8 cellular contexts compared by ENCODE assay signal in genomic region chr17:40803617-40804082, GRCh38. TPM values are rescaled to one million over a fixed set of nuclear protein-coding genes. Genes with fewer than 3 reads are reported as not detected.
DNase-seq lines count a peak whose midpoint lies in the region; ATAC-seq, FAIRE-seq and TF ChIP-seq lines count a peak whose summit lies in the region.

No MANE protein-coding gene starts in this region.

- H3K4me3 Mint-ChIP-seq in CD4-positive, alpha-beta memory T cell: no peak overlapping the region

- CTCF ChIA-PET in CD4-positive, alpha-beta memory T cell (lab: Charles Lee; ENCODE audit: partially characterized antibody): interaction anchor here (0.6 to 2.7 kb wide), 9 partner anchors 12 to 862 kb away, joined by 3 to 25 read pairs (median 4); partner anchors contain the start of gene KRT10
- CTCF ChIA-PET in HepG2 (lab: Yijun Ruan, JAX; ENCODE audit: low intra/inter-chr PET ratio, low total read pairs): interaction anchor here (1.1 to 2.5 kb wide), 7 partner anchors 105 to 863 kb away, joined by 3 to 37 read pairs (median 10); no protein-coding TSS in a partner anchor

- no peak overlapping the region for H3K27ac Mint-ChIP-seq in CD4-positive, alpha-beta memory T cell

- peaks cover 4% of the 10 kb centered on the region for H3K4me1 ChIP-seq in CD4-positive, alpha-beta memory T cell (ENCODE audit: insufficient read depth, low read length)
- peaks cover 6% of the 10 kb centered on the region for H3K4me1 ChIP-seq in HepG2 (ENCODE audit: insufficient read depth, low read length)

- peaks cover 11% of the 10 kb centered on the region for H3K27me3 ChIP-seq in CD4-positive, alpha-beta memory T cell (ENCODE audit: insufficient read depth, low read length)
- H3K27me3 ChIP-seq in HepG2 (ENCODE audit: control insufficient read depth in 1 of 2, insufficient read depth in 2 of 2, low read length in 2 of 2): peaks cover 0 to 11% of the 10 kb centered on the region in 2 experiments; a peak in 3 of 5 replicates

- DNase-seq in CD4-positive, alpha-beta memory T cell: peak; percentile 59 to 75 (median 62)
- DNase-seq in NCI-H524 treated with DMSO at 0.1 percent for 48 hours (lab: John Stamatoyannopoulos, UW) (peak; percentile 16), cerebellum (ENCODE audit: low spot score) (peak; percentile 72), HepG2 (ENCODE audit: low spot score) (peak; percentile 77)
- DNase-seq in activated CD4-positive, alpha-beta T cell treated with anti-CD3 and anti-CD28 coated beads for 4 hours: peak; percentile 70 to 76
- DNase-seq in stimulated activated CD4-positive, alpha-beta T cell treated with anti-CD3 and anti-CD28 coated beads, TNF-alpha, amount 100 ng/mL, for 24 hours (ENCODE audit: low read depth in 3 of 3): peak; percentile 59 to 77 (median 68)

- H3K4me1 Mint-ChIP-seq in CD4-positive, alpha-beta memory T cell: peaks cover 2 to 4% (median 3%) of the 10 kb centered on the region in 4 donors

- no peak overlapping the region for H3K9ac ChIP-seq in HepG2 (ENCODE audit: insufficient read depth, low read depth, low read length)

- POLR2A ChIA-PET in CD4-positive, alpha-beta memory T cell (lab: Charles Lee; ENCODE audit: partially characterized antibody): interaction anchor here (0.7 to 1.0 kb wide), 2 partner anchors 15 to 862 kb away, joined by 4 to 5 read pairs; no protein-coding TSS in a partner anchor
- POLR2A ChIA-PET in HepG2 (lab: Yijun Ruan, JAX): no interaction called here

- peaks cover 19 to 34% of the 10 kb centered on the region in 2 donors for H3K27me3 Mint-ChIP-seq in CD4-positive, alpha-beta memory T cell

- peak; percentile 97 for TF ChIP-seq CTCF in HepG2 (CRISPR knock-in tag; IDR thresholded peaks at IDR 0.05)

- H3K4me3 ChIP-seq in CD4-positive, alpha-beta memory T cell (ENCODE audit: low read length in 2 of 2): no peak overlapping the region
- H3K4me3 ChIP-seq in HepG2 (replicated peaks in 1 of 3; ENCODE audit: insufficient read depth in 1 of 3, low read depth in 2 of 3, low read length in 3 of 3): no peak overlapping the region

- H3K36me3 ChIP-seq in CD4-positive, alpha-beta memory T cell (ENCODE audit: insufficient read depth, low read length): no peaks in the 10 kb centered on the region
- H3K36me3 ChIP-seq in HepG2 (replicated peaks in 1 of 2; ENCODE audit: control insufficient read depth in 1 of 2, insufficient read depth in 2 of 2, low read length in 2 of 2): no peaks in the 10 kb centered on the region

- H4K20me1 ChIP-seq in HepG2 (ENCODE audit: insufficient read depth, low read length): no peaks in the 10 kb centered on the region

- peak; percentile 92 for FAIRE-seq in HepG2 (lab: Jason Lieb, UNC)

- H3K4me2 ChIP-seq in HepG2 (ENCODE audit: low read depth, low read length): peak overlapping the region; percentile 19; the same call in 1 of the 2 replicates

- ATAC-seq in HG02642 (IDR thresholded peaks at IDR 0.05; ENCODE audit: poor library complexity, unreplicated experiment): peak; percentile 60
- peak; percentile 99 for ATAC-seq in HepG2
- no peak for ATAC-seq in HG03342 (IDR thresholded peaks at IDR 0.05; ENCODE audit: unreplicated experiment)

- peak; percentile 92 for TF ChIP-seq RAD21 in HepG2 (CRISPR knock-in tag; IDR thresholded peaks at IDR 0.05)

- no peaks in the 10 kb centered on the region for H3K36me3 Mint-ChIP-seq in CD4-positive, alpha-beta memory T cell

- no peaks in the 10 kb centered on the region for H3K9me3 ChIP-seq in CD4-positive, alpha-beta memory T cell (ENCODE audit: control insufficient read depth in 1 of 2, low read length in 2 of 2)
- H3K9me3 ChIP-seq in HepG2 (ENCODE audit: low read length): no peaks in the 10 kb centered on the region

- no peak overlapping the region for H2AFZ ChIP-seq in HepG2 (ENCODE audit: low read length)

- no peaks in the 10 kb centered on the region for H3K79me2 ChIP-seq in HepG2 (ENCODE audit: insufficient read depth, low read length)

- no TSS peak for BruUV-seq in HepG2 (replicated peaks; lab: Mats Ljungman, UMichigan)

- H3K9me3 Mint-ChIP-seq in CD4-positive, alpha-beta memory T cell: peaks cover 0 to 5% (median 0%) of the 10 kb centered on the region in 8 donors

- H3K27ac ChIP-seq in CD4-positive, alpha-beta memory T cell (ENCODE audit: low read depth, low read length): no peak overlapping the region
- no peak overlapping the region for H3K27ac ChIP-seq in HepG2 (ENCODE audit: extremely low read length, insufficient read depth, low read length)

- TF ChIP-seq POLR2A in HepG2 (IDR thresholded peaks at IDR 0.05; ENCODE audit: insufficient read depth in 1 of 2, low read depth in 2 of 2, low read length in 2 of 2): no peak

- 5% methylated on average over 13 of the region's 13 CpGs for WGBS in HepG2 (ENCODE audit: low lambda C conversion rate)

- intact Hi-C loops in CD4-positive, alpha-beta memory T cell (cut with micrococcal nuclease): loop anchor here (1.0 to 5.0 kb wide), 7 partner anchors 54 to 864 kb away; no protein-coding TSS in a partner anchor
- intact Hi-C loops in HepG2 (cut with micrococcal nuclease; ENCODE audit: unreplicated experiment): loop anchor here (1.0 to 5.0 kb wide), 5 partner anchors 54 to 864 kb away; no protein-coding TSS in a partner anchor

- in situ Hi-C loops in HepG2 (cut with HindIII; ENCODE audit: extremely low pct_ligation_motif_present, low pct_unique_long_range_greater_than_20kb): loop anchor here (5.0 kb wide), 1 partner anchor 859 kb away; no protein-coding TSS in a partner anchor

- no peak for TF ChIP-seq EP300 in HepG2 (IDR thresholded peaks at IDR 0.05; ENCODE audit: low read depth in 2 of 2, low read length in 2 of 2)
- TF ChIP-seq EP300 in HepG2 (CRISPR knock-in tag; IDR thresholded peaks at IDR 0.05; ENCODE audit: borderline replicate concordance): no peak

RNA-seq across cellular contexts. Expression of gene KRT28, which starts 3.9 kb away (rescaled TPM):
- total RNA-seq in CD4-positive, alpha-beta memory T cell: not detected
- polyA plus RNA-seq in CD4-positive, alpha-beta memory T cell: not detected
- not detected for total RNA-seq in cerebellum
- not detected in 2 replicates for total RNA-seq in HepG2 (2016; rRNA removed; fragmentation: Illumina TruSeq; extraction: Trizol)
- total RNA-seq in HepG2 (2016; cell fraction: cytosol; rRNA removed; fragmentation: Illumina TruSeq; extraction: Trizol; ENCODE audit: low read depth): not detected in 2 replicates
- not detected in 2 replicates for total RNA-seq in HepG2 (2016; cell fraction: insoluble cytoplasmic fraction; rRNA removed; fragmentation: Illumina TruSeq; extraction: Trizol)
- total RNA-seq in HepG2 (2016; cell fraction: membrane; rRNA removed; fragmentation: Illumina TruSeq; extraction: Trizol): not detected in 2 replicates
- total RNA-seq in HepG2 (2016; cell fraction: nucleus; rRNA removed; fragmentation: Illumina TruSeq; extraction: Trizol): not detected in 2 replicates
- not detected in 2 replicates for polyA plus RNA-seq in HepG2 (2011; rRNA removed)
- polyA plus RNA-seq in HepG2 (2011; cell fraction: cytosol; rRNA removed): not detected in 2 replicates
- polyA plus RNA-seq in HepG2 (2011; cell fraction: nucleus; rRNA removed): not detected in 2 replicates
- not detected in 2 replicates for polyA plus RNA-seq in HepG2 (2012)
- polyA plus RNA-seq in HepG2 (2016; cell fraction: cytosol; fragmentation: Illumina TruSeq; extraction: Trizol; ENCODE audit: low read depth): not detected in 2 replicates
- polyA plus RNA-seq in HepG2 (2016; cell fraction: insoluble cytoplasmic fraction; fragmentation: Illumina TruSeq; extraction: Trizol; ENCODE audit: low read depth): not detected in 2 replicates
- not detected in 2 replicates for polyA plus RNA-seq in HepG2 (2016; cell fraction: membrane; fragmentation: Illumina TruSeq; extraction: Trizol; ENCODE audit: low read depth)
- polyA plus RNA-seq in HepG2 (2016; cell fraction: nucleus; fragmentation: Illumina TruSeq; extraction: Trizol; ENCODE audit: insufficient read depth, low read depth): not detected in 2 replicates
- not detected in 2 replicates for polyA minus RNA-seq in HepG2 (2011; rRNA and poly(A)+ RNA removed; ENCODE audit: low replicate concordance)
- polyA minus RNA-seq in HepG2 (2011; cell fraction: cytosol; rRNA and poly(A)+ RNA removed): not detected in 2 replicates
- polyA minus RNA-seq in HepG2 (2011; cell fraction: nucleus; rRNA and poly(A)+ RNA removed): not detected in 2 replicates

RNA-seq across cellular contexts. Expression of gene KRT10, which starts 18.8 kb away (rescaled TPM):
- total RNA-seq in CD4-positive, alpha-beta memory T cell: 10 to 100 TPM; 37.6 to 40.4 TPM
- polyA plus RNA-seq in CD4-positive, alpha-beta memory T cell: 100 to 1,000 TPM; 141 to 181 TPM
- total RNA-seq in cerebellum: 2.4 TPM
- 25.1 and 25.7 TPM in 2 replicates for total RNA-seq in HepG2 (2016; rRNA removed; fragmentation: Illumina TruSeq; extraction: Trizol)
- total RNA-seq in HepG2 (2016; cell fraction: cytosol; rRNA removed; fragmentation: Illumina TruSeq; extraction: Trizol; ENCODE audit: low read depth): 41.7 and 51.6 TPM in 2 replicates
- 18.1 and 23.6 TPM in 2 replicates for total RNA-seq in HepG2 (2016; cell fraction: insoluble cytoplasmic fraction; rRNA removed; fragmentation: Illumina TruSeq; extraction: Trizol)
- total RNA-seq in HepG2 (2016; cell fraction: membrane; rRNA removed; fragmentation: Illumina TruSeq; extraction: Trizol): 45.4 and 53.4 TPM in 2 replicates
- 11.0 and 14.4 TPM in 2 replicates for total RNA-seq in HepG2 (2016; cell fraction: nucleus; rRNA removed; fragmentation: Illumina TruSeq; extraction: Trizol)
- polyA plus RNA-seq in HepG2 (2011; rRNA removed): 23.0 and 27.5 TPM in 2 replicates
- polyA plus RNA-seq in HepG2 (2011; cell fraction: cytosol; rRNA removed): 12.7 and 15.6 TPM in 2 replicates
- polyA plus RNA-seq in HepG2 (2011; cell fraction: nucleus; rRNA removed): 3.8 and 4.3 TPM in 2 replicates
- polyA plus RNA-seq in HepG2 (2012): 43.3 and 55.8 TPM in 2 replicates
- 133 and 205 TPM in 2 replicates for polyA plus RNA-seq in HepG2 (2016; cell fraction: cytosol; fragmentation: Illumina TruSeq; extraction: Trizol; ENCODE audit: low read depth)
- 41.5 and 58.8 TPM in 2 replicates for polyA plus RNA-seq in HepG2 (2016; cell fraction: insoluble cytoplasmic fraction; fragmentation: Illumina TruSeq; extraction: Trizol; ENCODE audit: low read depth)
- 89.5 and 131 TPM in 2 replicates for polyA plus RNA-seq in HepG2 (2016; cell fraction: membrane; fragmentation: Illumina TruSeq; extraction: Trizol; ENCODE audit: low read depth)
- polyA plus RNA-seq in HepG2 (2016; cell fraction: nucleus; fragmentation: Illumina TruSeq; extraction: Trizol; ENCODE audit: insufficient read depth, low read depth): 41.1 and 42.9 TPM in 2 replicates
- polyA minus RNA-seq in HepG2 (2011; rRNA and poly(A)+ RNA removed; ENCODE audit: low replicate concordance): 0.64 and 16.3 TPM in 2 replicates
- polyA minus RNA-seq in HepG2 (2011; cell fraction: cytosol; rRNA and poly(A)+ RNA removed): 1.8 and 4.3 TPM in 2 replicates
- 2.2 and 3.5 TPM in 2 replicates for polyA minus RNA-seq in HepG2 (2011; cell fraction: nucleus; rRNA and poly(A)+ RNA removed)

RNA-seq across cellular contexts. Expression of gene KRT27, which starts 21.3 kb away (rescaled TPM):
- not detected for total RNA-seq in CD4-positive, alpha-beta memory T cell
- not detected for polyA plus RNA-seq in CD4-positive, alpha-beta memory T cell
- total RNA-seq in cerebellum (0.18 TPM), HepG2 (2016; rRNA removed; fragmentation: Illumina TruSeq; extraction: Trizol) (not detected in 2 replicates)
- not detected in 2 replicates for total RNA-seq in HepG2 (2016; cell fraction: cytosol; rRNA removed; fragmentation: Illumina TruSeq; extraction: Trizol; ENCODE audit: low read depth)
- not detected in 2 replicates for total RNA-seq in HepG2 (2016; cell fraction: insoluble cytoplasmic fraction; rRNA removed; fragmentation: Illumina TruSeq; extraction: Trizol)
- not detected in 2 replicates for total RNA-seq in HepG2 (2016; cell fraction: membrane; rRNA removed; fragmentation: Illumina TruSeq; extraction: Trizol)
- total RNA-seq in HepG2 (2016; cell fraction: nucleus; rRNA removed; fragmentation: Illumina TruSeq; extraction: Trizol): not detected in 2 replicates
- not detected in 2 replicates for polyA plus RNA-seq in HepG2 (2011; rRNA removed)
- polyA plus RNA-seq in HepG2 (2011; cell fraction: cytosol; rRNA removed): not detected in 2 replicates
- not detected in 2 replicates for polyA plus RNA-seq in HepG2 (2011; cell fraction: nucleus; rRNA removed)
- not detected in 2 replicates for polyA plus RNA-seq in HepG2 (2012)
- not detected in 2 replicates for polyA plus RNA-seq in HepG2 (2016; cell fraction: cytosol; fragmentation: Illumina TruSeq; extraction: Trizol; ENCODE audit: low read depth)
- polyA plus RNA-seq in HepG2 (2016; cell fraction: insoluble cytoplasmic fraction; fragmentation: Illumina TruSeq; extraction: Trizol; ENCODE audit: low read depth): not detected in 2 replicates
- not detected in 2 replicates for polyA plus RNA-seq in HepG2 (2016; cell fraction: membrane; fragmentation: Illumina TruSeq; extraction: Trizol; ENCODE audit: low read depth)
- polyA plus RNA-seq in HepG2 (2016; cell fraction: nucleus; fragmentation: Illumina TruSeq; extraction: Trizol; ENCODE audit: insufficient read depth, low read depth): not detected in 2 replicates
- not detected in 2 replicates for polyA minus RNA-seq in HepG2 (2011; rRNA and poly(A)+ RNA removed; ENCODE audit: low replicate concordance)
- polyA minus RNA-seq in HepG2 (2011; cell fraction: cytosol; rRNA and poly(A)+ RNA removed): not detected in 2 replicates
- polyA minus RNA-seq in HepG2 (2011; cell fraction: nucleus; rRNA and poly(A)+ RNA removed): not detected in 2 replicates

RNA-seq across cellular contexts. Expression of gene KRT26, which starts 31.6 kb away (rescaled TPM):
- not detected for total RNA-seq in CD4-positive, alpha-beta memory T cell
- polyA plus RNA-seq in CD4-positive, alpha-beta memory T cell: not detected
- total RNA-seq in cerebellum: not detected
- total RNA-seq in HepG2 (2016; rRNA removed; fragmentation: Illumina TruSeq; extraction: Trizol): not detected in 2 replicates
- total RNA-seq in HepG2 (2016; cell fraction: cytosol; rRNA removed; fragmentation: Illumina TruSeq; extraction: Trizol; ENCODE audit: low read depth): not detected in 2 replicates
- total RNA-seq in HepG2 (2016; cell fraction: insoluble cytoplasmic fraction; rRNA removed; fragmentation: Illumina TruSeq; extraction: Trizol): not detected in 2 replicates
- not detected in 2 replicates for total RNA-seq in HepG2 (2016; cell fraction: membrane; rRNA removed; fragmentation: Illumina TruSeq; extraction: Trizol)
- total RNA-seq in HepG2 (2016; cell fraction: nucleus; rRNA removed; fragmentation: Illumina TruSeq; extraction: Trizol): not detected in 2 replicates
- polyA plus RNA-seq in HepG2 (2011; rRNA removed): not detected in 2 replicates
- not detected in 2 replicates for polyA plus RNA-seq in HepG2 (2011; cell fraction: cytosol; rRNA removed)
- polyA plus RNA-seq in HepG2 (2011; cell fraction: nucleus; rRNA removed): not detected in 2 replicates
- not detected in 2 replicates for polyA plus RNA-seq in HepG2 (2012)
- polyA plus RNA-seq in HepG2 (2016; cell fraction: cytosol; fragmentation: Illumina TruSeq; extraction: Trizol; ENCODE audit: low read depth): not detected in 2 replicates
- not detected in 2 replicates for polyA plus RNA-seq in HepG2 (2016; cell fraction: insoluble cytoplasmic fraction; fragmentation: Illumina TruSeq; extraction: Trizol; ENCODE audit: low read depth)
- not detected in 2 replicates for polyA plus RNA-seq in HepG2 (2016; cell fraction: membrane; fragmentation: Illumina TruSeq; extraction: Trizol; ENCODE audit: low read depth)
- not detected in 2 replicates for polyA plus RNA-seq in HepG2 (2016; cell fraction: nucleus; fragmentation: Illumina TruSeq; extraction: Trizol; ENCODE audit: insufficient read depth, low read depth)
- not detected in 2 replicates for polyA minus RNA-seq in HepG2 (2011; rRNA and poly(A)+ RNA removed; ENCODE audit: low replicate concordance)
- not detected in 2 replicates for polyA minus RNA-seq in HepG2 (2011; cell fraction: cytosol; rRNA and poly(A)+ RNA removed)
- polyA minus RNA-seq in HepG2 (2011; cell fraction: nucleus; rRNA and poly(A)+ RNA removed): not detected in 2 replicates

RNA-seq across cellular contexts. Expression of gene KRT25, which starts 48.5 kb away (rescaled TPM):
- total RNA-seq in CD4-positive, alpha-beta memory T cell: not detected
- polyA plus RNA-seq in CD4-positive, alpha-beta memory T cell: not detected
- total RNA-seq in cerebellum (not detected), HepG2 (2016; rRNA removed; fragmentation: Illumina TruSeq; extraction: Trizol) (not detected in 2 replicates)
- not detected in 2 replicates for total RNA-seq in HepG2 (2016; cell fraction: cytosol; rRNA removed; fragmentation: Illumina TruSeq; extraction: Trizol; ENCODE audit: low read depth)
- not detected in 2 replicates for total RNA-seq in HepG2 (2016; cell fraction: insoluble cytoplasmic fraction; rRNA removed; fragmentation: Illumina TruSeq; extraction: Trizol)
- not detected in 2 replicates for total RNA-seq in HepG2 (2016; cell fraction: membrane; rRNA removed; fragmentation: Illumina TruSeq; extraction: Trizol)
- total RNA-seq in HepG2 (2016; cell fraction: nucleus; rRNA removed; fragmentation: Illumina TruSeq; extraction: Trizol): not detected in 2 replicates
- not detected in 2 replicates for polyA plus RNA-seq in HepG2 (2011; rRNA removed)
- not detected in 2 replicates for polyA plus RNA-seq in HepG2 (2011; cell fraction: cytosol; rRNA removed)
- not detected in 2 replicates for polyA plus RNA-seq in HepG2 (2011; cell fraction: nucleus; rRNA removed)
- polyA plus RNA-seq in HepG2 (2012): not detected in 2 replicates
- polyA plus RNA-seq in HepG2 (2016; cell fraction: cytosol; fragmentation: Illumina TruSeq; extraction: Trizol; ENCODE audit: low read depth): not detected in 2 replicates
- not detected in 2 replicates for polyA plus RNA-seq in HepG2 (2016; cell fraction: insoluble cytoplasmic fraction; fragmentation: Illumina TruSeq; extraction: Trizol; ENCODE audit: low read depth)
- not detected in 2 replicates for polyA plus RNA-seq in HepG2 (2016; cell fraction: membrane; fragmentation: Illumina TruSeq; extraction: Trizol; ENCODE audit: low read depth)
- polyA plus RNA-seq in HepG2 (2016; cell fraction: nucleus; fragmentation: Illumina TruSeq; extraction: Trizol; ENCODE audit: insufficient read depth, low read depth): not detected in 2 replicates
- polyA minus RNA-seq in HepG2 (2011; rRNA and poly(A)+ RNA removed; ENCODE audit: low replicate concordance): not detected in 2 replicates
- polyA minus RNA-seq in HepG2 (2011; cell fraction: cytosol; rRNA and poly(A)+ RNA removed): not detected in 2 replicates
- not detected in 2 replicates for polyA minus RNA-seq in HepG2 (2011; cell fraction: nucleus; rRNA and poly(A)+ RNA removed)

Comparison
In these comparisons a context has a peak if more than half of its experiments do, and no peak if none do; other contexts are left out.
1. DNase-seq: peak in every context shown above with its lines; median percentile 77 in HepG2; 73 in activated CD4-positive, alpha-beta T cell treated with anti-CD3 and anti-CD28 coated beads for 4 hours; 72 in cerebellum; 68 in stimulated activated CD4-positive, alpha-beta T cell treated with anti-CD3 and anti-CD28 coated beads, TNF-alpha, amount 100 ng/mL, for 24 hours; 62 in CD4-positive, alpha-beta memory T cell; 16 in NCI-H524 treated with DMSO at 0.1 percent for 48 hours.